1 cellular context compared by ENCODE assay signal in genomic region chr10:96275685-96276418, GRCh38.
A peak's percentile ranks its signal among the peaks of the same experiment; 100 is the strongest.
TF ChIP-seq lines count a peak whose summit lies in the region.

No MANE protein-coding gene starts in this region.

TF ChIP-seq in GM12878, 131 proteins besides CTCF, POLR2A, EP300 and RAD21:
- TF ChIP-seq SUPT20H (IDR thresholded peaks at IDR 0.05; ENCODE audit: borderline replicate concordance, control insufficient read depth, low read depth, low read length) (no peak), GATAD2B (conservative IDR thresholded peaks at IDR 0.05; ENCODE audit: low read depth) (no peak), SREBF2 (IDR thresholded peaks at IDR 0.05; ENCODE audit: low read length) (no peak), IKZF1 (conservative IDR thresholded peaks at IDR 0.05) (0 out of 2 replicates have a peak, but pooled peaks have one; percentile 26)
